ENCODE assay signal across 1 cellular context in genomic region chr4:76611164-76611563, GRCh38.
TF ChIP-seq lines count a peak whose summit lies in the region.

No MANE protein-coding gene starts in this region.

TF ChIP-seq in IMR-90, 13 proteins besides CTCF, POLR2A, EP300 and RAD21:
- TF ChIP-seq RCOR1 (IDR thresholded peaks at IDR 0.05; ENCODE audit: insufficient replicate concordance, low read length) (no peak), CEBPB (IDR thresholded peaks at IDR 0.05; ENCODE audit: low read depth, low read length) (no peak), BHLHE40 (IDR thresholded peaks at IDR 0.05; ENCODE audit: low read depth, low read length) (peak; percentile 38; the same call in 1 of the 2 replicates), CHD1 (IDR thresholded peaks at IDR 0.05; ENCODE audit: low read depth, low read length) (no peak), NFE2L2 (IDR thresholded peaks at IDR 0.05; ENCODE audit: low read depth, low read length) (no peak), RFX5 (IDR thresholded peaks at IDR 0.05; ENCODE audit: low read depth, low read length) (no peak), MXI1 (IDR thresholded peaks at IDR 0.05; ENCODE audit: borderline replicate concordance, low read depth, low read length) (no peak), ELK1 (IDR thresholded peaks at IDR 0.05; ENCODE audit: borderline replicate concordance, low read depth, low read length) (no peak)
